Comparison of ENCODE assay signal across 23 cellular contexts in genomic region chr5:39172593-39172992, GRCh38. TPM values are rescaled to one million over a fixed set of nuclear protein-coding genes. Genes with fewer than 3 reads are reported as not detected.
"Had no signal": no experiment of that assay in that cellular context is flagged by ENCODE, and none has a peak within 500 bp of the region (broad histone marks: within the 10 kb centered on the region; RNA-seq: fewer than 3 reads in every experiment).

No MANE protein-coding gene starts in this region.

- H3K27ac ChIP-seq: coronary artery, gastroesophageal sphincter, pancreas, psoas muscle, right atrium auricular region, upper lobe of left lung, WERI-Rb-1 had no signal

- H3K9me3 ChIP-seq: gastroesophageal sphincter, pancreas, psoas muscle, right atrium auricular region, upper lobe of left lung had no signal

- ATAC-seq: gastroesophageal sphincter; left ventricle myocardium superior; natural killer cell treated with Interleukin-12 subunit alpha and Interleukin-12 subunit beta and Interleukin-15 and Interleukin-18, amount 100 ng/mL, for 72 hours; pancreas; psoas muscle; stimulated activated naive CD8-positive, alpha-beta T cell treated with anti-CD3 and anti-CD28 coated beads, Interleukin-15, Interleukin-2, amounts not matched to agents 100 U/mL and 50 U/mL, for 24 hours had no signal

- H3K4me1 ChIP-seq: gastroesophageal sphincter, pancreas, psoas muscle, right atrium auricular region had no signal

- H3K4me3 ChIP-seq: coronary artery, gastroesophageal sphincter, pancreas, psoas muscle, right atrium auricular region, upper lobe of left lung had no signal

- DNase-seq: activated CD4-positive, alpha-beta T cell treated with anti-CD3 and anti-CD28 coated beads, Interleukin-2, amount 50 U/mL, for 1 hour; activated CD4-positive, CD25-positive, alpha-beta regulatory T cell treated with anti-CD3 and anti-CD28 coated beads, Interleukin-2, amount 50 U/mL, for 72 hours; activated gamma-delta T cell treated with Interleukin-2 at 50 U/mL for 16 hours; activated naive CD8-positive, alpha-beta T cell treated with anti-CD3 and anti-CD28 coated beads, Interleukin-2, amount 10 ng/mL, durations not matched to agents 7 days and 5 days; amygdala; cerebellar nuclear complex; endodermal cell; head of caudate nucleus; hypothalamus; left ventricle myocardium superior; mammary epithelial cell; pancreas; psoas muscle; stimulated activated CD4-positive, alpha-beta T cell treated with anti-CD3 and anti-CD28 coated beads, Interleukin-4, amount 100 ng/mL, for 24 hours; stimulated activated naive CD8-positive, alpha-beta T cell treated with anti-CD3 and anti-CD28 coated beads, Interleukin-15, Interleukin-2, amounts not matched to agents 100 U/mL and 50 U/mL, for 24 hours; upper lobe of left lung; WERI-Rb-1 had no signal

- H3K4me3 Mint-ChIP-seq: activated naive CD8-positive, alpha-beta T cell treated with anti-CD3 and anti-CD28 coated beads, Interleukin-2, amount 10 ng/mL, durations not matched to agents 7 days and 5 days; activated T-helper 1 cell treated with anti-CD3 and anti-CD28 coated beads, Interleukin-12 subunit alpha, Interleukin-12 subunit beta, Interleukin-2, Interleukin-4 antibody, amounts not matched to agents 30 ng/mL and 10 ng/mL and 1 ng/mL, durations not matched to agents 14 hours and 24 hours and 36 hours; endodermal cell; mesothelial cell of epicardium; natural killer cell treated with Interleukin-12 subunit alpha and Interleukin-12 subunit beta and Interleukin-15 and Interleukin-18, amount 100 ng/mL, for 72 hours had no signal

- H3K27me3 ChIP-seq: gastroesophageal sphincter, pancreas, right atrium auricular region, upper lobe of left lung had no signal

- H3K9me3 Mint-ChIP-seq: endodermal cell had no signal

- H3K27me3 Mint-ChIP-seq: activated naive CD8-positive, alpha-beta T cell treated with anti-CD3 and anti-CD28 coated beads, Interleukin-2, amount 10 ng/mL, durations not matched to agents 7 days and 5 days; natural killer cell treated with Interleukin-12 subunit alpha and Interleukin-12 subunit beta and Interleukin-15 and Interleukin-18, amount 100 ng/mL, for 72 hours had no signal

- H3K27ac Mint-ChIP-seq: activated naive CD8-positive, alpha-beta T cell treated with anti-CD3 and anti-CD28 coated beads, Interleukin-2, amount 10 ng/mL, durations not matched to agents 7 days and 5 days; activated T-helper 1 cell treated with anti-CD3 and anti-CD28 coated beads, Interleukin-12 subunit alpha, Interleukin-12 subunit beta, Interleukin-2, Interleukin-4 antibody, amounts not matched to agents 30 ng/mL and 10 ng/mL and 1 ng/mL, durations not matched to agents 14 hours and 24 hours and 36 hours; endodermal cell; mesothelial cell of epicardium had no signal

- H3K36me3 ChIP-seq: gastroesophageal sphincter, pancreas, right atrium auricular region, upper lobe of left lung, WERI-Rb-1 had no signal

RNA-seq across cellular contexts. Expression of gene FYB1, which starts 46.8 kb away (rescaled TPM):
- total RNA-seq: endodermal cell had no signal
